2 cellular contexts compared by ENCODE assay signal in the genomic region with DNA sequence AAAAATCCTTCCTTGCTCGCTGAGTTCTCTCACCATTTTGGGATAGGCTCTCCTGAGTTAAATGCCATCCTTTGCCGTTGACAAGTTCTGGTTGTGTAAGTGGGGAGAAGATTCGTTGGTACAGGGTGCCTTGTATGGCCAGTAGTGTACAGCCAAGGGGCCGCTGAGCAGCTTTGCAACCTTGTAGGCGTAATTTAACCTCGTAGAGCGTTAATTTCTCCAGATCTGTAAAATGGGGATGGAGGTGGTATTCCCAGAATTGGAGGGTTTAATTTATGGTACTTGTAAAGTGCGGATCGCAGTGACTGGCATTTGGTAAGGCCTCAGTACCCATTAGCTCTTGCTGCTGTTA.
TF ChIP-seq lines count a peak whose summit lies in the region.

No MANE protein-coding gene starts in this region.

TF ChIP-seq in IMR-90, 13 proteins besides CTCF, POLR2A, EP300 and RAD21:
- TF ChIP-seq FOS (IDR thresholded peaks at IDR 0.05; ENCODE audit: low read depth, low read length), result no peak
- TF ChIP-seq CEBPB (IDR thresholded peaks at IDR 0.05; ENCODE audit: low read depth, low read length), result no peak
- no peak for TF ChIP-seq MAFK (IDR thresholded peaks at IDR 0.05; ENCODE audit: low read depth, low read length)
- TF ChIP-seq, protein P1, sequence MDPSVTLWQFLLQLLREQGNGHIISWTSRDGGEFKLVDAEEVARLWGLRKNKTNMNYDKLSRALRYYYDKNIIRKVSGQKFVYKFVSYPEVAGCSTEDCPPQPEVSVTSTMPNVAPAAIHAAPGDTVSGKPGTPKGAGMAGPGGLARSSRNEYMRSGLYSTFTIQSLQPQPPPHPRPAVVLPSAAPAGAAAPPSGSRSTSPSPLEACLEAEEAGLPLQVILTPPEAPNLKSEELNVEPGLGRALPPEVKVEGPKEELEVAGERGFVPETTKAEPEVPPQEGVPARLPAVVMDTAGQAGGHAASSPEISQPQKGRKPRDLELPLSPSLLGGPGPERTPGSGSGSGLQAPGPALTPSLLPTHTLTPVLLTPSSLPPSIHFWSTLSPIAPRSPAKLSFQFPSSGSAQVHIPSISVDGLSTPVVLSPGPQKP (IDR thresholded peaks at IDR 0.05; ENCODE audit: borderline replicate concordance, low read depth, low read length), result no peak
- TF ChIP-seq MXI1 (IDR thresholded peaks at IDR 0.05; ENCODE audit: borderline replicate concordance, low read depth, low read length), result no peak
- TF ChIP-seq MAZ (IDR thresholded peaks at IDR 0.05; ENCODE audit: borderline replicate concordance, low read depth, low read length), result no peak
- no peak for TF ChIP-seq CHD1 (IDR thresholded peaks at IDR 0.05; ENCODE audit: low read depth, low read length)
- TF ChIP-seq SMC3 (IDR thresholded peaks at IDR 0.05; ENCODE audit: low read depth, low read length), result no peak
- TF ChIP-seq NFE2L2 (IDR thresholded peaks at IDR 0.05; ENCODE audit: low read depth, low read length), result no peak
- TF ChIP-seq RCOR1 (IDR thresholded peaks at IDR 0.05; ENCODE audit: insufficient replicate concordance, low read length), result no peak
- no peak for TF ChIP-seq RFX5 (IDR thresholded peaks at IDR 0.05; ENCODE audit: low read depth, low read length)
- TF ChIP-seq, protein P2, sequence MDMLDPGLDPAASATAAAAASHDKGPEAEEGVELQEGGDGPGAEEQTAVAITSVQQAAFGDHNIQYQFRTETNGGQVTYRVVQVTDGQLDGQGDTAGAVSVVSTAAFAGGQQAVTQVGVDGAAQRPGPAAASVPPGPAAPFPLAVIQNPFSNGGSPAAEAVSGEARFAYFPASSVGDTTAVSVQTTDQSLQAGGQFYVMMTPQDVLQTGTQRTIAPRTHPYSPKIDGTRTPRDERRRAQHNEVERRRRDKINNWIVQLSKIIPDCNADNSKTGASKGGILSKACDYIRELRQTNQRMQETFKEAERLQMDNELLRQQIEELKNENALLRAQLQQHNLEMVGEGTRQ (IDR thresholded peaks at IDR 0.05; ENCODE audit: low read depth, low read length), result no peak
- no peak for TF ChIP-seq BHLHE40 (IDR thresholded peaks at IDR 0.05; ENCODE audit: low read depth, low read length)
TF ChIP-seq in IMR-90: peak in this region for 0.

TF ChIP-seq in neural cell, 6 proteins besides CTCF, POLR2A, EP300 and RAD21:
- TF ChIP-seq MXI1 (conservative IDR thresholded peaks at IDR 0.05; ENCODE audit: poor library complexity, severe bottlenecking) (no peak), TAF1 (IDR thresholded peaks at IDR 0.05; ENCODE audit: low read depth) (no peak), SMC3 (conservative IDR thresholded peaks at IDR 0.05; ENCODE audit: poor library complexity) (no peak), POLR2AphosphoS5 (IDR thresholded peaks at IDR 0.05) (no peak), EZH2 (IDR thresholded peaks at IDR 0.05; ENCODE audit: borderline replicate concordance, insufficient read depth, low read length, poor library complexity, severe bottlenecking) (no peak)
- TF ChIP-seq, protein P3, sequence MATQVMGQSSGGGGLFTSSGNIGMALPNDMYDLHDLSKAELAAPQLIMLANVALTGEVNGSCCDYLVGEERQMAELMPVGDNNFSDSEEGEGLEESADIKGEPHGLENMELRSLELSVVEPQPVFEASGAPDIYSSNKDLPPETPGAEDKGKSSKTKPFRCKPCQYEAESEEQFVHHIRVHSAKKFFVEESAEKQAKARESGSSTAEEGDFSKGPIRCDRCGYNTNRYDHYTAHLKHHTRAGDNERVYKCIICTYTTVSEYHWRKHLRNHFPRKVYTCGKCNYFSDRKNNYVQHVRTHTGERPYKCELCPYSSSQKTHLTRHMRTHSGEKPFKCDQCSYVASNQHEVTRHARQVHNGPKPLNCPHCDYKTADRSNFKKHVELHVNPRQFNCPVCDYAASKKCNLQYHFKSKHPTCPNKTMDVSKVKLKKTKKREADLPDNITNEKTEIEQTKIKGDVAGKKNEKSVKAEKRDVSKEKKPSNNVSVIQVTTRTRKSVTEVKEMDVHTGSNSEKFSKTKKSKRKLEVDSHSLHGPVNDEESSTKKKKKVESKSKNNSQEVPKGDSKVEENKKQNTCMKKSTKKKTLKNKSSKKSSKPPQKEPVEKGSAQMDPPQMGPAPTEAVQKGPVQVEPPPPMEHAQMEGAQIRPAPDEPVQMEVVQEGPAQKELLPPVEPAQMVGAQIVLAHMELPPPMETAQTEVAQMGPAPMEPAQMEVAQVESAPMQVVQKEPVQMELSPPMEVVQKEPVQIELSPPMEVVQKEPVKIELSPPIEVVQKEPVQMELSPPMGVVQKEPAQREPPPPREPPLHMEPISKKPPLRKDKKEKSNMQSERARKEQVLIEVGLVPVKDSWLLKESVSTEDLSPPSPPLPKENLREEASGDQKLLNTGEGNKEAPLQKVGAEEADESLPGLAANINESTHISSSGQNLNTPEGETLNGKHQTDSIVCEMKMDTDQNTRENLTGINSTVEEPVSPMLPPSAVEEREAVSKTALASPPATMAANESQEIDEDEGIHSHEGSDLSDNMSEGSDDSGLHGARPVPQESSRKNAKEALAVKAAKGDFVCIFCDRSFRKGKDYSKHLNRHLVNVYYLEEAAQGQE (IDR thresholded peaks at IDR 0.05; ENCODE audit: borderline replicate concordance), result no peak
